ENCODE assay signal across 9 cellular contexts in the genomic region with DNA sequence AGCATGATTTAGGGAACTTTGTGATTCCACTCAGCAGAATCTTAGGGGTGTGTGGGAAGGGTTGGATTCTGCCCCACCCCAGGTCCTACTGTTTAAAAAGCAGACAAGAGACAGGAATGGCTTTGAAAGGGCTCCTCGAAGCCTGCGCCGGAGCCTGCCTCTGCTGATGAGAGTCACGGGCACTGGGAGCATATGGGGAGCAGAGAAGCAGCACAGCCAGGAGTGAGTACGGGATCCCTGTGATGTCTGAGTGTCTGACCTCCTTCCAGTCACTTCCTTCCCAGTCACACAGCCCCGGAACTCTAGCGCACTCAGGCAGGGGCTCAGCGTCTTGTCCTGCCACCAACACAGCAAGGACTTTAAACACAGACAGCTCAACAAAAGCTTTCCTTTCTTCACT.
"Had no signal": no experiment of that assay in that cellular context is flagged by ENCODE, and none has a peak within 500 bp of the region (broad histone marks: within the 10 kb centered on the region; RNA-seq: fewer than 3 reads in every experiment).

No MANE protein-coding gene starts in this region.

- H3K4me1 ChIP-seq: HAP-1 had no signal

- H3K4me3 ChIP-seq: GM23248, HAP-1, K562 had no signal

- H2AFZ ChIP-seq: GM23248 had no signal

- H3K27ac ChIP-seq: GM23248 had no signal

- H3K9me3 ChIP-seq: HAP-1 had no signal

- DNase-seq: GM23248, GOT3, H7, HFFc6, IMR-90, KG1 had no signal

- H3K36me3 ChIP-seq: HAP-1 had no signal

- ATAC-seq: HCT116, K562 had no signal

- H3K9ac ChIP-seq: GM23248 had no signal
